21 cellular contexts compared by ENCODE assay signal in the genomic region with DNA sequence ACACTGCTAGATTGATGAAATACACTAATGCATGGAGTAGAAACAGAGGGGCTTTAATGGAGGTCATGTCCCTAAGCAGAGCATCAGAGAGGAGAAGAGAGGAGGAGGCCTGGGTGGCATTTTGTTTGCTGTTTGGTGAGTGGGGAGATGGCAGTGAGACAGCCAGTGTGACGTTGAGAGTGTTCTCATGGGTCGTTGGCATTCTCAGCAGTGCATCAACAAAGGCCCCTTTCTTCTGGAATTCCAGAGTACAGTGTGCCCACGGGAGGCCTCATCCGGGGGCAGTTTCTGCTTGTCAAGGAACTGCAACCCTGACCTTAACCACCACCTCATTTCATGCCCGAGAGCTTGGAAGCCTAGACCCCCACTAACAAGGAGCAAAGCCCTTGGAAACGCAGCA.
A peak's percentile ranks its signal among the peaks of the same experiment; 100 is the strongest.
DNase-seq lines count a peak whose midpoint lies in the region; ATAC-seq and TF ChIP-seq lines count a peak whose summit lies in the region.
"Had no signal": no experiment of that assay in that cellular context is flagged by ENCODE, and none has a peak within 500 bp of the region (broad histone marks: within the 10 kb centered on the region; RNA-seq: fewer than 3 reads in every experiment).

No MANE protein-coding gene starts in this region.

- CTCF ChIA-PET in CD8-positive, alpha-beta memory T cell (lab: Charles Lee) = interaction anchor here (1.0 to 4.1 kb wide), 4 partner anchors 14 to 160 kb away, joined by 3 to 30 read pairs (median 4); no protein-coding TSS in a partner anchor
- CTCF ChIA-PET in SK-N-SH (lab: Yijun Ruan, JAX) = no interaction called here

- TF ChIP-seq POLR2A in sigmoid colon (IDR thresholded peaks at IDR 0.05) = no peak

- H3K4me1 ChIP-seq in sigmoid colon = no peaks in the 10 kb centered on the region
- peaks cover 11% of the 10 kb centered on the region for H3K4me1 ChIP-seq in CD8-positive, alpha-beta memory T cell (ENCODE audit: insufficient read depth, low read length)
- no peaks in the 10 kb centered on the region for H3K4me1 ChIP-seq in SK-N-SH (ENCODE audit: control insufficient read depth in 1 of 2, insufficient read depth in 2 of 2, low read depth in 1 of 2, low read length in 1 of 2)

- in situ Hi-C loops in SK-MEL-5 (cut with HindIII; ENCODE audit: low pct_unique_long_range_greater_than_20kb, low sequenced_read_pairs) = loop anchor here (10.0 kb wide), 1 partner anchor 104 kb away; no protein-coding TSS in a partner anchor

- H3K9me3 Mint-ChIP-seq in CD8-positive, alpha-beta memory T cell = no peaks in the 10 kb centered on the region
- H3K9me3 Mint-ChIP-seq: activated naive CD8-positive, alpha-beta T cell treated with anti-CD3 and anti-CD28 coated beads for 36 hours; CD4-positive, CD25-positive, alpha-beta regulatory T cell had no signal

- peaks cover 14 to 28% (median 16%) of the 10 kb centered on the region in 3 donors for H3K4me1 Mint-ChIP-seq in CD8-positive, alpha-beta memory T cell

- H2AFZ ChIP-seq in SK-N-SH (ENCODE audit: low read depth) = no peak overlapping the region

- POLR2A ChIA-PET in CD8-positive, alpha-beta memory T cell (lab: Charles Lee) = no interaction called here
- POLR2A ChIA-PET in SK-N-SH (lab: Yijun Ruan, JAX) = no interaction called here

- no peak overlapping the region for H3K4me3 Mint-ChIP-seq in CD8-positive, alpha-beta memory T cell
- H3K4me3 Mint-ChIP-seq: activated naive CD8-positive, alpha-beta T cell treated with anti-CD3 and anti-CD28 coated beads for 36 hours; CD4-positive, CD25-positive, alpha-beta regulatory T cell; WTC11 had no signal

- DNase-seq in SK-MEL-5 (ENCODE audit: low read depth, low spot score) (peak; percentile 87), epidermal melanocyte (ENCODE audit: insufficient read length, low spot score) (peak; percentile 53), left kidney (ENCODE audit: low read depth, low spot score) (peak; percentile 71), sigmoid colon (peak; percentile 71), DMS153 treated with DMSO at 0.1 percent for 48 hours (lab: John Stamatoyannopoulos, UW; ENCODE audit: unreplicated experiment) (no peak), SK-N-SH (no peak)
- DNase-seq in CD8-positive, alpha-beta memory T cell = no peak
- DNase-seq: activated CD4-positive, alpha-beta T cell treated with anti-CD3 and anti-CD28 coated beads, Interleukin-2, amount 50 U/mL, for 4 hours; activated CD8-positive, alpha-beta memory T cell treated with anti-CD3 and anti-CD28 coated beads, Interleukin-2, amount 50 U/mL, for 48 hours; activated naive CD8-positive, alpha-beta T cell treated with anti-CD3 and anti-CD28 coated beads for 36 hours; CD4-positive, CD25-positive, alpha-beta regulatory T cell; DMS 273 treated with DMSO at 0.1 percent for 48 hours; KG1; NCI-H1694; NCI-H2171; NCI-H69; T-helper 9 cell had no signal

- H3K4me3 ChIP-seq in sigmoid colon (no peak overlapping the region), SK-N-SH (ENCODE audit: low read depth in 2 of 2, low read length in 1 of 2) (no peak overlapping the region)
- no peak overlapping the region for H3K4me3 ChIP-seq in CD8-positive, alpha-beta memory T cell (ENCODE audit: low read length)
- H3K4me3 ChIP-seq: thoracic aorta had no signal

- no peak overlapping the region for H3K9ac ChIP-seq in SK-N-SH

- H3K27ac Mint-ChIP-seq in CD8-positive, alpha-beta memory T cell = peak overlapping the region in 1 of 8 donors; percentile 14
- H3K27ac Mint-ChIP-seq: activated naive CD8-positive, alpha-beta T cell treated with anti-CD3 and anti-CD28 coated beads for 36 hours; activated T-helper 2 cell treated with anti-CD3 and anti-CD28 coated beads, Interferon-gamma antibody, Interleukin-2, Interleukin-4, amounts not matched to agents 10 μg/mL and 5 μg/mL and 100 μg/mL, durations not matched to agents 14 hours and 24 hours and 36 hours; WTC11 had no signal

- TF ChIP-seq CTCF in sigmoid colon (IDR thresholded peaks at IDR 0.05) = no peak
- TF ChIP-seq CTCF in SK-N-SH (IDR thresholded peaks at IDR 0.05) = no peak

- H3K4me2 ChIP-seq in SK-N-SH = no peak overlapping the region

- H3K27me3 ChIP-seq in sigmoid colon (no peaks in the 10 kb centered on the region), SK-N-SH (ENCODE audit: insufficient read depth) (no peaks in the 10 kb centered on the region)
- H3K27me3 ChIP-seq in CD8-positive, alpha-beta memory T cell (ENCODE audit: insufficient read depth, low read length, poor library complexity, severe bottlenecking) = no peaks in the 10 kb centered on the region

- H3K9me3 ChIP-seq in sigmoid colon (peaks cover 0 to 4% (median 0%) of the 10 kb centered on the region in 4 donors), SK-N-SH (no peaks in the 10 kb centered on the region; the same call in 1 of the 2 replicates)
- H3K9me3 ChIP-seq in CD8-positive, alpha-beta memory T cell (ENCODE audit: low read length) = no peaks in the 10 kb centered on the region
- H3K9me3 ChIP-seq: thoracic aorta had no signal

- no peak for TF ChIP-seq EP300 in sigmoid colon (IDR thresholded peaks at IDR 0.05)
- no peak for TF ChIP-seq EP300 in SK-N-SH (IDR thresholded peaks at IDR 0.05; ENCODE audit: borderline replicate concordance in 1 of 2, low read depth in 1 of 2, low read length in 1 of 2)

- H3K27me3 Mint-ChIP-seq in CD8-positive, alpha-beta memory T cell = no peaks in the 10 kb centered on the region
- H3K27me3 Mint-ChIP-seq: activated naive CD8-positive, alpha-beta T cell treated with anti-CD3 and anti-CD28 coated beads for 36 hours; CD4-positive, CD25-positive, alpha-beta regulatory T cell had no signal

- no peak for ATAC-seq in GM21390 (IDR thresholded peaks at IDR 0.05; ENCODE audit: unreplicated experiment)
- ATAC-seq: WTC11 had no signal

- 75 to 85% methylated on average over 6 of the region's 6 CpGs for WGBS in sigmoid colon, 2 donors
- WGBS in SK-N-SH (ENCODE audit: low lambda C conversion rate) = 15% methylated on average over 6 of the region's 6 CpGs

- H4K20me1 ChIP-seq in SK-N-SH (ENCODE audit: insufficient read depth) = no peaks in the 10 kb centered on the region

- intact Hi-C loops in sigmoid colon (cut with DNase I) = no loop called here

- H3K79me2 ChIP-seq in SK-N-SH (ENCODE audit: insufficient read depth) = no peaks in the 10 kb centered on the region

- H3K36me3 ChIP-seq in sigmoid colon = no peaks in the 10 kb centered on the region
- no peaks in the 10 kb centered on the region for H3K36me3 ChIP-seq in CD8-positive, alpha-beta memory T cell (ENCODE audit: insufficient read depth, low read length)
- no peaks in the 10 kb centered on the region for H3K36me3 ChIP-seq in SK-N-SH (replicated peaks in 1 of 2; ENCODE audit: control insufficient read depth in 1 of 2, insufficient read depth in 2 of 2, low read length in 1 of 2)
- H3K36me3 ChIP-seq: thoracic aorta had no signal

- H3K27ac ChIP-seq in sigmoid colon (peak overlapping the region in 2 of 4 donors; percentile 23 to 38), SK-N-SH (ENCODE audit: low read depth in 2 of 2, low read length in 1 of 2) (no peak overlapping the region)
- no peak overlapping the region for H3K27ac ChIP-seq in CD8-positive, alpha-beta memory T cell (ENCODE audit: low read depth, low read length)
- H3K27ac ChIP-seq: thoracic aorta had no signal

- H3K9me2 ChIP-seq in SK-N-SH = no peaks in the 10 kb centered on the region

- TF ChIP-seq RAD21 in SK-N-SH (IDR thresholded peaks at IDR 0.05; ENCODE audit: low read length) = no peak

- no peaks in the 10 kb centered on the region for H3F3A ChIP-seq in SK-N-SH (replicated peaks; ENCODE audit: insufficient read depth)

- no peaks in the 10 kb centered on the region for H3K36me3 Mint-ChIP-seq in CD8-positive, alpha-beta memory T cell
- H3K36me3 Mint-ChIP-seq: activated naive CD8-positive, alpha-beta T cell treated with anti-CD3 and anti-CD28 coated beads for 36 hours; CD4-positive, CD25-positive, alpha-beta regulatory T cell had no signal

TF ChIP-seq in SK-N-SH, 30 proteins besides CTCF, POLR2A, EP300 and RAD21 (continues in another document):
- TF ChIP-seq MEF2A (IDR thresholded peaks at IDR 0.05; ENCODE audit: borderline replicate concordance, low read depth) (no peak), GABPA (IDR thresholded peaks at IDR 0.05; ENCODE audit: low read depth) (no peak), MXI1 (IDR thresholded peaks at IDR 0.05; ENCODE audit: low read depth, low read length) (no peak), CHD2 (IDR thresholded peaks at IDR 0.05; ENCODE audit: low read length, partially characterized antibody) (no peak), POLR2AphosphoS5 (IDR thresholded peaks at IDR 0.05; ENCODE audit: low read depth, low read length) (no peak), FOXM1 (IDR thresholded peaks at IDR 0.05; ENCODE audit: low read depth) (no peak), RFX5 (IDR thresholded peaks at IDR 0.05; ENCODE audit: low read length) (no peak), TCF12 (IDR thresholded peaks at IDR 0.05) (no peak), NRF1 (IDR thresholded peaks at IDR 0.05; ENCODE audit: low read depth, low read length) (no peak), TAF1 (IDR thresholded peaks at IDR 0.05; ENCODE audit: borderline replicate concordance, low read depth, low read length) (no peak), ELF1 (IDR thresholded peaks at IDR 0.05) (no peak)
- TF ChIP-seq, protein P1, sequence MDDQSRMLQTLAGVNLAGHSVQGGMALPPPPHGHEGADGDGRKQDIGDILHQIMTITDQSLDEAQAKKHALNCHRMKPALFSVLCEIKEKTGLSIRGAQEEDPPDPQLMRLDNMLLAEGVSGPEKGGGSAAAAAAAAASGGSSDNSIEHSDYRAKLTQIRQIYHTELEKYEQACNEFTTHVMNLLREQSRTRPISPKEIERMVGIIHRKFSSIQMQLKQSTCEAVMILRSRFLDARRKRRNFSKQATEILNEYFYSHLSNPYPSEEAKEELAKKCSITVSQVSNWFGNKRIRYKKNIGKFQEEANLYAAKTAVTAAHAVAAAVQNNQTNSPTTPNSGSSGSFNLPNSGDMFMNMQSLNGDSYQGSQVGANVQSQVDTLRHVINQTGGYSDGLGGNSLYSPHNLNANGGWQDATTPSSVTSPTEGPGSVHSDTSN (IDR thresholded peaks at IDR 0.05) = no peak
- TF ChIP-seq, protein P2, sequence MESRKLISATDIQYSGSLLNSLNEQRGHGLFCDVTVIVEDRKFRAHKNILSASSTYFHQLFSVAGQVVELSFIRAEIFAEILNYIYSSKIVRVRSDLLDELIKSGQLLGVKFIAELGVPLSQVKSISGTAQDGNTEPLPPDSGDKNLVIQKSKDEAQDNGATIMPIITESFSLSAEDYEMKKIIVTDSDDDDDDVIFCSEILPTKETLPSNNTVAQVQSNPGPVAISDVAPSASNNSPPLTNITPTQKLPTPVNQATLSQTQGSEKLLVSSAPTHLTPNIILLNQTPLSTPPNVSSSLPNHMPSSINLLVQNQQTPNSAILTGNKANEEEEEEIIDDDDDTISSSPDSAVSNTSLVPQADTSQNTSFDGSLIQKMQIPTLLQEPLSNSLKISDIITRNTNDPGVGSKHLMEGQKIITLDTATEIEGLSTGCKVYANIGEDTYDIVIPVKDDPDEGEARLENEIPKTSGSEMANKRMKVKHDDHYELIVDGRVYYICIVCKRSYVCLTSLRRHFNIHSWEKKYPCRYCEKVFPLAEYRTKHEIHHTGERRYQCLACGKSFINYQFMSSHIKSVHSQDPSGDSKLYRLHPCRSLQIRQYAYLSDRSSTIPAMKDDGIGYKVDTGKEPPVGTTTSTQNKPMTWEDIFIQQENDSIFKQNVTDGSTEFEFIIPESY (IDR thresholded peaks at IDR 0.05; ENCODE audit: borderline replicate concordance, low read depth) = no peak

Comparison
In these comparisons a context has a peak if more than half of its experiments do, and no peak if none do; other contexts are left out.
1. DNase-seq: peak in SK-MEL-5 (single experiment), epidermal melanocyte (single experiment), left kidney (single experiment) and sigmoid colon (single experiment); none in CD8-positive, alpha-beta memory T cell (0 of 5), DMS153 treated with DMSO at 0.1 percent for 48 hours (single experiment) and SK-N-SH (single experiment).